ENCODE assay signal across 14 cellular contexts in genomic region chr3:134328846-134329245, GRCh38. TPM values are rescaled to one million over a fixed set of nuclear protein-coding genes. Genes with fewer than 3 reads are reported as not detected.
DNase-seq lines count a peak whose midpoint lies in the region; ATAC-seq and TF ChIP-seq lines count a peak whose summit lies in the region.
"Had no signal": no experiment of that assay in that cellular context is flagged by ENCODE, and none has a peak within 500 bp of the region (broad histone marks: within the 10 kb centered on the region; RNA-seq: fewer than 3 reads in every experiment).

No MANE protein-coding gene starts in this region.

- DNase-seq in EH (ENCODE audit: low read depth) (peak; percentile 55), Panc1 (ENCODE audit: low read depth, low spot score) (no peak), endothelial cell (ENCODE audit: low spot score) (no peak), sciatic nerve (ENCODE audit: low spot score) (peak; percentile 15), KBM-7 (no peak), ureter (ENCODE audit: low spot score) (no peak), C1 segment of cervical spinal cord (lab: John Stamatoyannopoulos, UW) (no peak)
- DNase-seq: activated naive CD4-positive, alpha-beta T cell treated with anti-CD3 and anti-CD28 coated beads for 36 hours; body of pancreas; NCI-H524 treated with DMSO at 0.1 percent for 48 hours had no signal

- no peak overlapping the region for H3K4me3 ChIP-seq in Panc1 (ENCODE audit: low read depth in 2 of 2, low read length in 2 of 2)
- H3K4me3 ChIP-seq: body of pancreas had no signal

- no peaks in the 10 kb centered on the region for H3K9me3 ChIP-seq in Panc1 (ENCODE audit: control insufficient read depth, insufficient read depth, low read depth, low read length)
- H3K9me3 ChIP-seq: body of pancreas had no signal

- TF ChIP-seq CTCF in Panc1 (IDR thresholded peaks at IDR 0.05) = no peak
- TF ChIP-seq CTCF in endothelial cell (IDR thresholded peaks at IDR 0.05; ENCODE audit: unreplicated experiment) = no peak

- peaks cover 48% of the 10 kb centered on the region for H3K4me1 Mint-ChIP-seq in endothelial cell (ENCODE audit: unreplicated experiment)

- intact Hi-C loops in Panc1 (cut with micrococcal nuclease; ENCODE audit: unreplicated experiment) = no loop called here
- intact Hi-C loops in sciatic nerve (cut with DNase I) = no loop called here

- H3K27me3 ChIP-seq in Panc1 (ENCODE audit: control insufficient read depth, insufficient read depth, low read length) = no peaks in the 10 kb centered on the region
- H3K27me3 ChIP-seq: body of pancreas had no signal

- peak overlapping the region; percentile 53 for H3K27ac Mint-ChIP-seq in endothelial cell (ENCODE audit: unreplicated experiment)
- H3K27ac Mint-ChIP-seq: activated naive CD4-positive, alpha-beta T cell treated with anti-CD3 and anti-CD28 coated beads for 36 hours; dendritic cell treated with granulocyte-macrophage colony-stimulating factor and Interleukin-4, amounts not matched to agents 40 ng/mL and 50 ng/mL, for 4 days; stimulated activated naive CD8-positive, alpha-beta T cell treated with anti-CD3 and anti-CD28 coated beads, Interleukin-15, Interleukin-2, amounts not matched to agents 100 ng/mL and 50 ng/mL, for 24 hours had no signal

- peaks cover 10% of the 10 kb centered on the region for H3K27me3 Mint-ChIP-seq in endothelial cell (ENCODE audit: unreplicated experiment)
- H3K27me3 Mint-ChIP-seq: stimulated activated naive CD8-positive, alpha-beta T cell treated with anti-CD3 and anti-CD28 coated beads, Interleukin-15, Interleukin-2, amounts not matched to agents 100 ng/mL and 50 ng/mL, for 24 hours had no signal

- POLR2A ChIA-PET in Panc1 (lab: Charles Lee) = no interaction called here

- in situ Hi-C loops in Panc1 (cut with HindIII; ENCODE audit: low pct_unique_long_range_greater_than_20kb, low sequenced_read_pairs) = no loop called here
- in situ Hi-C loops in KBM-7 (cut with MboI; ENCODE audit: low pct_unique_long_range_greater_than_20kb, low sequenced_read_pairs) = no loop called here

- H3K36me3 ChIP-seq in Panc1 (ENCODE audit: control insufficient read depth, insufficient read depth, low read length) = no peaks in the 10 kb centered on the region

- H3K4me1 ChIP-seq in Panc1 (ENCODE audit: control insufficient read depth, insufficient read depth, low read length) = peaks cover 82% of the 10 kb centered on the region

- ATAC-seq in Panc1 (no peak), sciatic nerve (no peak), HG03095 (IDR thresholded peaks at IDR 0.05; ENCODE audit: unreplicated experiment) (no peak)
- ATAC-seq: body of pancreas had no signal

- peak overlapping the region; percentile 93 for H3K27ac ChIP-seq in Panc1 (ENCODE audit: low read length)

- no peak overlapping the region for H3K4me3 Mint-ChIP-seq in endothelial cell (ENCODE audit: unreplicated experiment)
- H3K4me3 Mint-ChIP-seq: activated naive CD4-positive, alpha-beta T cell treated with anti-CD3 and anti-CD28 coated beads for 36 hours; dendritic cell treated with granulocyte-macrophage colony-stimulating factor and Interleukin-4, amounts not matched to agents 40 ng/mL and 50 ng/mL, for 4 days; neural crest cell; stimulated activated naive CD8-positive, alpha-beta T cell treated with anti-CD3 and anti-CD28 coated beads, Interleukin-15, Interleukin-2, amounts not matched to agents 100 ng/mL and 50 ng/mL, for 24 hours had no signal

- no TSS peak for BruUV-seq in Panc1 (replicated peaks; lab: Mats Ljungman, UMichigan)

- CTCF ChIA-PET in Panc1 (lab: Charles Lee) = no interaction called here

- H3K36me3 Mint-ChIP-seq in endothelial cell (ENCODE audit: low read depth, unreplicated experiment) = no peaks in the 10 kb centered on the region

- H3K9me3 Mint-ChIP-seq in endothelial cell (ENCODE audit: unreplicated experiment) = no peaks in the 10 kb centered on the region
- H3K9me3 Mint-ChIP-seq: activated naive CD4-positive, alpha-beta T cell treated with anti-CD3 and anti-CD28 coated beads for 36 hours; dendritic cell treated with granulocyte-macrophage colony-stimulating factor and Interleukin-4, amounts not matched to agents 40 ng/mL and 50 ng/mL, for 4 days; neural crest cell; stimulated activated naive CD8-positive, alpha-beta T cell treated with anti-CD3 and anti-CD28 coated beads, Interleukin-15, Interleukin-2, amounts not matched to agents 100 ng/mL and 50 ng/mL, for 24 hours had no signal

RNA-seq across cellular contexts. Expression of gene AMOTL2, which starts 45.4 kb away (rescaled TPM):
- total RNA-seq in Panc1 (2021; ENCODE audit: unreplicated experiment) = 146 TPM
- 73.2 TPM for polyA plus RNA-seq in Panc1 (2012; ENCODE audit: insufficient read length)
- 46.5 TPM for total RNA-seq in endothelial cell (ENCODE audit: unreplicated experiment)
- 158 TPM for total RNA-seq in sciatic nerve
- total RNA-seq in ureter = 76.2 TPM

Comparison
In these comparisons a context has a peak if more than half of its experiments do, and no peak if none do; other contexts are left out.
1. DNase-seq: peak in EH (single experiment) and sciatic nerve (single experiment); none in Panc1 (single experiment), endothelial cell (single experiment), KBM-7 (single experiment), ureter (single experiment) and C1 segment of cervical spinal cord (0 of 14).